Comparison of ENCODE assay signal across 1 cellular context in genomic region chr17:28318759-28319660, GRCh38.
TF ChIP-seq lines count a peak whose summit lies in the region.

Gene TMEM97, plus strand, starts transcription at chr17:28319200. Its CDS starts 40 bp downstream, at chr17:28319240.

TF ChIP-seq in HepG2, 621 proteins besides CTCF, POLR2A, EP300 and RAD21 (continued from another document and continues in another):
- TF ChIP-seq USF2 (IDR thresholded peaks at IDR 0.05; ENCODE audit: low read depth, low read length) (no peak), USF2 (CRISPR knock-in tag; IDR thresholded peaks at IDR 0.05; ENCODE audit: borderline replicate concordance) (peak; percentile 44; the same call in 1 of the 2 replicates), ZBTB8A (CRISPR knock-in tag; IDR thresholded peaks at IDR 0.05; ENCODE audit: borderline replicate concordance, low read depth) (no peak), ZNF124 (CRISPR knock-in tag; IDR thresholded peaks at IDR 0.05) (no peak), HDAC1 (CRISPR knock-in tag; IDR thresholded peaks at IDR 0.05) (peak; percentile 90), NFE2L1 (CRISPR knock-in tag; IDR thresholded peaks at IDR 0.05; ENCODE audit: borderline replicate concordance) (no peak; the same call in 1 of the 2 replicates), FOSL2 (CRISPR knock-in tag; IDR thresholded peaks at IDR 0.05) (peak; percentile 13; the same call in 1 of the 2 replicates), AHR (CRISPR knock-in tag; IDR thresholded peaks at IDR 0.05) (no peak), IKZF4 (CRISPR knock-in tag; IDR thresholded peaks at IDR 0.05; ENCODE audit: borderline replicate concordance, low read depth, not compliant biosample characterization) (no peak), KMT2B (CRISPR knock-in tag; IDR thresholded peaks at IDR 0.05) (peak; percentile 77), ZNF776 (CRISPR knock-in tag; IDR thresholded peaks at IDR 0.05) (0 out of 2 replicates have a peak, but pooled peaks have one; percentile 30), XBP1 (CRISPR knock-in tag; IDR thresholded peaks at IDR 0.05) (no peak; the same call in 1 of the 2 replicates), DNMT1 (CRISPR knock-in tag; IDR thresholded peaks at IDR 0.05) (no peak; the same call in 1 of the 2 replicates), EED (CRISPR knock-in tag; IDR thresholded peaks at IDR 0.05) (peak; percentile 77; the same call in 1 of the 2 replicates), ZNF7 (CRISPR knock-in tag; IDR thresholded peaks at IDR 0.05) (no peak), POLR2AphosphoS2 (IDR thresholded peaks at IDR 0.05; ENCODE audit: low read depth, low read length) (no peak), ZBTB3 (CRISPR knock-in tag; IDR thresholded peaks at IDR 0.05; ENCODE audit: borderline replicate concordance, low read depth) (no peak), ZNF367 (CRISPR knock-in tag; IDR thresholded peaks at IDR 0.05; ENCODE audit: borderline replicate concordance) (no peak), FOXJ3 (CRISPR knock-in tag; IDR thresholded peaks at IDR 0.05; ENCODE audit: borderline replicate concordance) (no peak), STAT5B (CRISPR knock-in tag; IDR thresholded peaks at IDR 0.05) (no peak), MTF2 (CRISPR knock-in tag; IDR thresholded peaks at IDR 0.05; ENCODE audit: borderline replicate concordance) (no peak; the same call in 1 of the 2 replicates), ZNF557 (CRISPR knock-in tag; IDR thresholded peaks at IDR 0.05) (no peak; the same call in 1 of the 2 replicates), FOXK2 (IDR thresholded peaks at IDR 0.05) (no peak), ZBTB14 (CRISPR knock-in tag; IDR thresholded peaks at IDR 0.05) (peak; percentile 72), FOXC1 (CRISPR knock-in tag; IDR thresholded peaks at IDR 0.05; ENCODE audit: borderline replicate concordance) (peak; percentile 28; the same call in 1 of the 2 replicates), GPBP1L1 (CRISPR knock-in tag; IDR thresholded peaks at IDR 0.05) (no peak), ZBTB44 (CRISPR knock-in tag; IDR thresholded peaks at IDR 0.05) (peak; percentile 29; the same call in 1 of the 2 replicates), CHD4 (IDR thresholded peaks at IDR 0.05; ENCODE audit: borderline replicate concordance, low read length) (no peak), SALL2 (CRISPR knock-in tag; IDR thresholded peaks at IDR 0.05) (peak; percentile 86), RBM22 (optimal IDR thresholded peaks at IDR 0.05; ENCODE audit: low read length) (no peak), MXI1 (IDR thresholded peaks at IDR 0.05; ENCODE audit: borderline replicate concordance, low read depth, low read length) (peak; percentile 71; the same call in 1 of the 3 replicates), AGO1 (IDR thresholded peaks at IDR 0.05; ENCODE audit: low read depth, low read length, poor library complexity, severe bottlenecking) (no peak), KLF9 (CRISPR knock-in tag; IDR thresholded peaks at IDR 0.05; ENCODE audit: low read depth) (no peak)
- TF ChIP-seq, protein P1, sequence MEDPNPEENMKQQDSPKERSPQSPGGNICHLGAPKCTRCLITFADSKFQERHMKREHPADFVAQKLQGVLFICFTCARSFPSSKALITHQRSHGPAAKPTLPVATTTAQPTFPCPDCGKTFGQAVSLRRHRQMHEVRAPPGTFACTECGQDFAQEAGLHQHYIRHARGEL (CRISPR knock-in tag; IDR thresholded peaks at IDR 0.05) = no peak
- TF ChIP-seq, protein P2, sequence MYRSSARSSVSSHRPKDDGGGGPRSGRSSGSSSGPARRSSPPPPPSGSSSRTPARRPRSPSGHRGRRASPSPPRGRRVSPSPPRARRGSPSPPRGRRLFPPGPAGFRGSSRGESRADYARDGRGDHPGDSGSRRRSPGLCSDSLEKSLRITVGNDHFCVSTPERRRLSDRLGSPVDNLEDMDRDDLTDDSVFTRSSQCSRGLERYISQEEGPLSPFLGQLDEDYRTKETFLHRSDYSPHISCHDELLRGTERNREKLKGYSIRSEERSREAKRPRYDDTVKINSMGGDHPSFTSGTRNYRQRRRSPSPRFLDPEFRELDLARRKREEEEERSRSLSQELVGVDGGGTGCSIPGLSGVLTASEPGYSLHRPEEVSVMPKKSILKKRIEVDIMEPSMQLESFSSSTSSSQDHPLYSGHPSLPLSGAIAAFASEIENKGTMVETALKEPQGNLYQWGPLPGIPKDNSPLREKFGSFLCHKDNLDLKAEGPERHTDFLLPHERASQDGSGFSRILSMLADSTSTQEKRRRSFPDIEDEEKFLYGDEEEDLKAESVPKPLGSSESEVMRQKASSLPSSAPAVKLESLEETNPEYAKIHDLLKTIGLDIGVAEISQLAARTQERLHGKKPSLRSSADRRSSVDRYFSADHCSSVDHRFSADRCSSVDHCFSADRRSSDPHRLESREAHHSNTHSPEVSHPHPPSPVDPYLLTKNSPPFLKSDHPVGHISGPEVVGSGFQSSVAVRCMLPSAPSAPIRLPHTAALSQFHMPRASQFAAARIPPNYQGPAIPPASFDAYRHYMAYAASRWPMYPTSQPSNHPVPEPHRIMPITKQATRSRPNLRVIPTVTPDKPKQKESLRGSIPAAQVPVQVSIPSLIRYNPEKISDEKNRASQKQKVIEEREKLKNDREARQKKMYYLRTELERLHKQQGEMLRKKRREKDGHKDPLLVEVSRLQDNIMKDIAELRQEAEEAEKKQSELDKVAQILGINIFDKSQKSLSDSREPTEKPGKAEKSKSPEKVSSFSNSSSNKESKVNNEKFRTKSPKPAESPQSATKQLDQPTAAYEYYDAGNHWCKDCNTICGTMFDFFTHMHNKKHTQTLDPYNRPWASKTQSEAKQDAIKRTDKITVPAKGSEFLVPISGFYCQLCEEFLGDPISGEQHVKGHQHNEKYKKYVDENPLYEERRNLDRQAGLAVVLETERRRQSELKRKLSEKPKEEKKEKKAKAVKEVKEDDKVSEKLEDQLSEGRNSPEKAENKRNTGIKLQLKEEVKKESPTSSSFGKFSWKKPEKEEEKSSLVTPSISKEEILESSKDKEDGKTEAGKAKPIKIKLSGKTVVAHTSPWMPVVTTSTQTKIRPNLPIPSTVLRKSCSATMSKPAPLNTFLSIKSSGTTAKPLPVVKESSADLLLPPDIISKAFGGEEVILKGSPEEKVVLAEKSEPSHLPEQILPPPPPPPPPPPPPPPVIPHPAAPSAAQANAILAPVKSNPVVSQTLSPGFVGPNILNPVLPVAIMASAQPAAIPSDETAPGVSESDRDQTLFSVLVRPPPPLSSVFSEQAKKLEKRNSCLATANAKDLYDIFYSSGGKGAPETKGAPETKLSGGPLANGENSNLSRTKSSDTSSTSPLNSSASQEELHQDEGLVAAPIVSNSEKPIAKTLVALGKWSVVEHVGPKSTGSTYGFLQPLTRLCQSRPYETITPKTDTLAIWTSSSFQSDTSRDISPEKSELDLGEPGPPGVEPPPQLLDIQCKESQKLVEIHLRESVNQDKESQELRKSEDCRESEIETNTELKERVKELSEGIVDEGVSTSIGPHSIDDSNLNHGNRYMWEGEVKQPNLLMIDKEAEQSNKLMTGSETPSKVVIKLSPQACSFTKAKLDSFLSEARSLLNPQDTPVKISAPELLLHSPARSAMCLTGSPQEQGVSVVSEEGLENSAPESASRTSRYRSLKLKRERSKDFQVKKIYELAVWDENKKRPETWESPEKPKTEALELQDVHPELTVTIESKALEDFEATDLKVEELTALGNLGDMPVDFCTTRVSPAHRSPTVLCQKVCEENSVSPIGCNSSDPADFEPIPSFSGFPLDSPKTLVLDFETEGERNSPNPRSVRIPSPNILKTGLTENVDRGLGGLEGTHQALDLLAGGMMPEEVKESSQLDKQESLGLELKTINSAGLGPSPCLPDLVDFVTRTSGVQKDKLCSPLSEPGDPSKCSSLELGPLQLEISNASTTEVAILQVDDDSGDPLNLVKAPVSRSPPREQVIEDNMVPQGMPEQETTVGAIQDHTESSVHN (CRISPR knock-in tag; IDR thresholded peaks at IDR 0.05) = 0 out of 2 replicates have a peak, but pooled peaks have one; percentile 69
- TF ChIP-seq, protein P3, sequence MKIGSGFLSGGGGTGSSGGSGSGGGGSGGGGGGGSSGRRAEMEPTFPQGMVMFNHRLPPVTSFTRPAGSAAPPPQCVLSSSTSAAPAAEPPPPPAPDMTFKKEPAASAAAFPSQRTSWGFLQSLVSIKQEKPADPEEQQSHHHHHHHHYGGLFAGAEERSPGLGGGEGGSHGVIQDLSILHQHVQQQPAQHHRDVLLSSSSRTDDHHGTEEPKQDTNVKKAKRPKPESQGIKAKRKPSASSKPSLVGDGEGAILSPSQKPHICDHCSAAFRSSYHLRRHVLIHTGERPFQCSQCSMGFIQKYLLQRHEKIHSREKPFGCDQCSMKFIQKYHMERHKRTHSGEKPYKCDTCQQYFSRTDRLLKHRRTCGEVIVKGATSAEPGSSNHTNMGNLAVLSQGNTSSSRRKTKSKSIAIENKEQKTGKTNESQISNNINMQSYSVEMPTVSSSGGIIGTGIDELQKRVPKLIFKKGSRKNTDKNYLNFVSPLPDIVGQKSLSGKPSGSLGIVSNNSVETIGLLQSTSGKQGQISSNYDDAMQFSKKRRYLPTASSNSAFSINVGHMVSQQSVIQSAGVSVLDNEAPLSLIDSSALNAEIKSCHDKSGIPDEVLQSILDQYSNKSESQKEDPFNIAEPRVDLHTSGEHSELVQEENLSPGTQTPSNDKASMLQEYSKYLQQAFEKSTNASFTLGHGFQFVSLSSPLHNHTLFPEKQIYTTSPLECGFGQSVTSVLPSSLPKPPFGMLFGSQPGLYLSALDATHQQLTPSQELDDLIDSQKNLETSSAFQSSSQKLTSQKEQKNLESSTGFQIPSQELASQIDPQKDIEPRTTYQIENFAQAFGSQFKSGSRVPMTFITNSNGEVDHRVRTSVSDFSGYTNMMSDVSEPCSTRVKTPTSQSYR (CRISPR knock-in tag; IDR thresholded peaks at IDR 0.05; ENCODE audit: borderline replicate concordance) = no peak
- TF ChIP-seq, protein P4, sequence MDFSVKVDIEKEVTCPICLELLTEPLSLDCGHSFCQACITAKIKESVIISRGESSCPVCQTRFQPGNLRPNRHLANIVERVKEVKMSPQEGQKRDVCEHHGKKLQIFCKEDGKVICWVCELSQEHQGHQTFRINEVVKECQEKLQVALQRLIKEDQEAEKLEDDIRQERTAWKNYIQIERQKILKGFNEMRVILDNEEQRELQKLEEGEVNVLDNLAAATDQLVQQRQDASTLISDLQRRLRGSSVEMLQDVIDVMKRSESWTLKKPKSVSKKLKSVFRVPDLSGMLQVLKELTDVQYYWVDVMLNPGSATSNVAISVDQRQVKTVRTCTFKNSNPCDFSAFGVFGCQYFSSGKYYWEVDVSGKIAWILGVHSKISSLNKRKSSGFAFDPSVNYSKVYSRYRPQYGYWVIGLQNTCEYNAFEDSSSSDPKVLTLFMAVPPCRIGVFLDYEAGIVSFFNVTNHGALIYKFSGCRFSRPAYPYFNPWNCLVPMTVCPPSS (IDR thresholded peaks at IDR 0.05) = no peak
- TF ChIP-seq, protein P5, sequence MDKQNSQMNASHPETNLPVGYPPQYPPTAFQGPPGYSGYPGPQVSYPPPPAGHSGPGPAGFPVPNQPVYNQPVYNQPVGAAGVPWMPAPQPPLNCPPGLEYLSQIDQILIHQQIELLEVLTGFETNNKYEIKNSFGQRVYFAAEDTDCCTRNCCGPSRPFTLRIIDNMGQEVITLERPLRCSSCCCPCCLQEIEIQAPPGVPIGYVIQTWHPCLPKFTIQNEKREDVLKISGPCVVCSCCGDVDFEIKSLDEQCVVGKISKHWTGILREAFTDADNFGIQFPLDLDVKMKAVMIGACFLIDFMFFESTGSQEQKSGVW (CRISPR knock-in tag; IDR thresholded peaks at IDR 0.05; ENCODE audit: borderline replicate concordance) = 0 out of 2 replicates have a peak, but pooled peaks have one; percentile 46
